In genomic region chr18:48990497-48991298, GRCh38 we compare ENCODE assay signal across 10 cellular contexts. TPM values are rescaled to one million over a fixed set of nuclear protein-coding genes. Genes with fewer than 3 reads are reported as not detected.
DNase-seq lines count a peak whose midpoint lies in the region; ATAC-seq, FAIRE-seq and TF ChIP-seq lines count a peak whose summit lies in the region.
"Had no signal": no experiment of that assay in that cellular context is flagged by ENCODE, and none has a peak within 500 bp of the region (broad histone marks: within the 10 kb centered on the region; RNA-seq: fewer than 3 reads in every experiment).

No MANE protein-coding gene starts in this region.

- H3K4me3 ChIP-seq in endothelial cell of umbilical vein (replicated peaks in 1 of 3; ENCODE audit: insufficient read depth in 1 of 3, low read depth in 1 of 3, low read length in 3 of 3), result no peak overlapping the region

- H3K4me3 Mint-ChIP-seq in nephron, result no peak overlapping the region
- H3K4me3 Mint-ChIP-seq: activated CD4-positive, alpha-beta T cell treated with anti-CD3 and anti-CD28 coated beads, Interleukin-2, amount 10 ng/mL, durations not matched to agents 7 days and 5 days had no signal

- POLR2A ChIA-PET in endothelial cell of umbilical vein (lab: Charles Lee), result no interaction called here

- no peaks in the 10 kb centered on the region for H3K36me3 Mint-ChIP-seq in nephron (ENCODE audit: low read depth)

- H3K4me1 ChIP-seq in endothelial cell of umbilical vein (ENCODE audit: control insufficient read depth, extremely low read depth, insufficient read depth, low read length), result no peaks in the 10 kb centered on the region

- peaks cover 49% of the 10 kb centered on the region for H3K4me1 Mint-ChIP-seq in nephron

- dilution Hi-C loops in endothelial cell of umbilical vein (cut with MboI; ENCODE audit: extremely low pct_ligation_motif_present, low sequenced_read_pairs), result no loop called here

- peak overlapping the region; percentile 78 to 93 (median 84) for H3K27ac Mint-ChIP-seq in nephron
- H3K27ac Mint-ChIP-seq: activated CD4-positive, alpha-beta T cell treated with anti-CD3 and anti-CD28 coated beads, Interleukin-2, amount 10 ng/mL, durations not matched to agents 7 days and 5 days had no signal

- no peaks in the 10 kb centered on the region for H3K9me3 ChIP-seq in endothelial cell of umbilical vein (replicated peaks; ENCODE audit: control insufficient read depth, insufficient read depth, low read length)

- FAIRE-seq in endothelial cell of umbilical vein (lab: Jason Lieb, UNC), result no peak

- H3K9ac ChIP-seq in endothelial cell of umbilical vein (replicated peaks; ENCODE audit: extremely low read depth, insufficient read depth, low read length), result no peak overlapping the region

- in situ Hi-C loops in Caki2 (cut with HindIII; ENCODE audit: low pct_unique_long_range_greater_than_20kb, low sequenced_read_pairs), result no loop called here

- no peaks in the 10 kb centered on the region for H3K9me1 ChIP-seq in endothelial cell of umbilical vein (replicated peaks; ENCODE audit: control insufficient read depth, extremely low read depth, insufficient read depth, low read length)

- peaks cover 18% of the 10 kb centered on the region for H3K27me3 Mint-ChIP-seq in nephron (ENCODE audit: low read depth)

- H3K36me3 ChIP-seq in endothelial cell of umbilical vein (ENCODE audit: control insufficient read depth in 2 of 2, extremely low read depth in 1 of 2, insufficient read depth in 2 of 2, low read length in 2 of 2), result no peaks in the 10 kb centered on the region

- no peaks in the 10 kb centered on the region for H3K27me3 ChIP-seq in endothelial cell of umbilical vein (ENCODE audit: control insufficient read depth in 2 of 2, insufficient read depth in 2 of 2, low read length in 2 of 2)

- DNase-seq in Caki2 (ENCODE audit: low read depth) (peak; percentile 61), RKO (ENCODE audit: low spot score) (peak; percentile 38), endothelial cell of umbilical vein (ENCODE audit: low read depth, low spot score) (no peak), NCI-H748 (lab: John Stamatoyannopoulos, UW; ENCODE audit: unreplicated experiment) (no peak)
- DNase-seq: activated CD4-positive, alpha-beta T cell treated with anti-CD3 and anti-CD28 coated beads, Interleukin-2, amount 10 ng/mL, durations not matched to agents 7 days and 5 days; amygdala had no signal

- TF ChIP-seq POLR2A in endothelial cell of umbilical vein (IDR thresholded peaks at IDR 0.05; ENCODE audit: low read depth, low read length), result no peak

- CTCF ChIA-PET in endothelial cell of umbilical vein (lab: Charles Lee), result interaction anchor here (1.3 kb wide), 1 partner anchor 51 kb away, joined by 4 read pairs; no protein-coding TSS in a partner anchor

- BruUV-seq in endothelial cell of umbilical vein (replicated peaks; lab: Mats Ljungman, UMichigan), result no TSS peak

- no peaks in the 10 kb centered on the region for H3K9me3 Mint-ChIP-seq in nephron
- H3K9me3 Mint-ChIP-seq: activated CD4-positive, alpha-beta T cell treated with anti-CD3 and anti-CD28 coated beads, Interleukin-2, amount 10 ng/mL, durations not matched to agents 7 days and 5 days had no signal

- H3K4me2 ChIP-seq in endothelial cell of umbilical vein (ENCODE audit: insufficient read depth, low read length), result no peak overlapping the region

- no peak for TF ChIP-seq CTCF in endothelial cell of umbilical vein (IDR thresholded peaks at IDR 0.05; ENCODE audit: extremely low read depth in 1 of 2, insufficient read depth in 1 of 2, low read depth in 1 of 2, low read length in 2 of 2)
- TF ChIP-seq CTCF in nephron (IDR thresholded peaks at IDR 0.05; ENCODE audit: unreplicated experiment in 3 of 3), result no peak

- H3K27ac ChIP-seq in endothelial cell of umbilical vein (ENCODE audit: insufficient read depth, low read depth, low read length), result no peak overlapping the region

- H3K79me2 ChIP-seq in endothelial cell of umbilical vein (ENCODE audit: control insufficient read depth, insufficient read depth, low read length), result no peaks in the 10 kb centered on the region

- intact Hi-C loops in endothelial cell of umbilical vein (cut with micrococcal nuclease), result no loop called here

- no peak for ATAC-seq in HG02981 (IDR thresholded peaks at IDR 0.05; ENCODE audit: unreplicated experiment)
- no peak for ATAC-seq in GM21737 (IDR thresholded peaks at IDR 0.05; ENCODE audit: unreplicated experiment)
- no peak for ATAC-seq in HG03521 (IDR thresholded peaks at IDR 0.05; ENCODE audit: unreplicated experiment)

- H2AFZ ChIP-seq in endothelial cell of umbilical vein (ENCODE audit: low read depth, low read length), result no peak overlapping the region

- H4K20me1 ChIP-seq in endothelial cell of umbilical vein (replicated peaks; ENCODE audit: control insufficient read depth, extremely low read depth, insufficient read depth, low read length), result no peaks in the 10 kb centered on the region

TF ChIP-seq in endothelial cell of umbilical vein, 7 proteins besides CTCF, POLR2A, EP300 and RAD21:
- peak; percentile 52 for TF ChIP-seq FOS (IDR thresholded peaks at IDR 0.05; ENCODE audit: borderline replicate concordance, insufficient read depth, low read length)
- no peak for TF ChIP-seq JUN (IDR thresholded peaks at IDR 0.05; ENCODE audit: borderline replicate concordance, insufficient read depth, insufficient read length, low read depth)

RNA-seq across cellular contexts. Expression of gene SMAD7, which starts 39.9 kb away (rescaled TPM):
- 38.0 and 50.2 TPM in 2 replicates for total RNA-seq in Caki2 (2014; rRNA removed; shearing (Covaris generic); ENCODE audit: low replicate concordance)
- 3.6 and 4.6 TPM in 2 replicates for total RNA-seq in endothelial cell of umbilical vein
- polyA plus RNA-seq in endothelial cell of umbilical vein, result 8.0 and 10.2 TPM in 2 replicates
- polyA plus RNA-seq in endothelial cell of umbilical vein (2011; cell fraction: cytosol; rRNA removed), result 4.5 TPM in 2 replicates
- 5.0 and 9.0 TPM in 2 replicates for polyA plus RNA-seq in endothelial cell of umbilical vein (2011; cell fraction: nucleus; rRNA removed)
- 1.9 and 3.2 TPM in 2 replicates for polyA plus RNA-seq in endothelial cell of umbilical vein (2012)
- 12.6 and 15.2 TPM in 2 replicates for polyA minus RNA-seq in endothelial cell of umbilical vein
- 20.6 TPM for polyA minus RNA-seq in endothelial cell of umbilical vein (2011; cell fraction: cytosol; rRNA and poly(A)+ RNA removed)
- polyA minus RNA-seq in endothelial cell of umbilical vein (2011; cell fraction: nucleus; rRNA and poly(A)+ RNA removed), result 8.1 and 15.0 TPM in 2 replicates

Comparison
In these comparisons a context has a peak if more than half of its experiments do, and no peak if none do; other contexts are left out.
1. DNase-seq: peak in Caki2 (single experiment) and RKO (single experiment); none in endothelial cell of umbilical vein (single experiment) and NCI-H748 (single experiment).